Comparison of ENCODE assay signal across 1 cellular context in the genomic region with DNA sequence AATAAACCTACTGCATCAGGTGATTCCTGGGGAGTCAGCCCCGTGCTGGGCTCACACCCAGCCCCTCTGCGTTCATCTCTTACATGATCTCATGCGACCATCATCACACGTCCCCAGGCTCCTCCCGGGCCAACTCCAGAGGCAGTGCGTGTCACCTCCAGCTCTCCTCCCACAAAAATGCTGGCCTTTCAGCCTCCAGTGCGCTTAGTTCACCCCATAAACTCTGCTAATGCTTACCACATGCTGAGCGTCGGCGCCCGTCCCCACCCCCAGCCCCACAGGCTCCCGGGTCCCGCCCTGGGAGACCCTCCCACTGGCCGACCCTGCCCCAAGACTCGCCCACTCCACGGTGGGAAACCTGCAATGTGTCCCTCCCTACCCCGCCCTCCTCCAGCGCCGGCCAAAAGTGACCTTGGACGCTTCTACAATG.
TF ChIP-seq lines count a peak whose summit lies in the region.

No MANE protein-coding gene starts in this region.

TF ChIP-seq in H1, 55 proteins besides CTCF, POLR2A, EP300 and RAD21:
- TF ChIP-seq BCL11A (IDR thresholded peaks at IDR 0.05; ENCODE audit: low read depth in 2 of 2, low read length in 2 of 2) (no peak), CEBPB (IDR thresholded peaks at IDR 0.05; ENCODE audit: low read depth, low read length) (no peak), RNF2 (IDR thresholded peaks at IDR 0.05; ENCODE audit: borderline replicate concordance, low read depth, low read length, missing control alignments, poor library complexity, severe bottlenecking) (no peak), NANOG (IDR thresholded peaks at IDR 0.05; ENCODE audit: insufficient read depth, low read depth, low read length, poor library complexity, severe bottlenecking) (no peak), SIX5 (IDR thresholded peaks at IDR 0.05; ENCODE audit: low read depth, low read length) (no peak), CHD2 (IDR thresholded peaks at IDR 0.05; ENCODE audit: low read length) (no peak), JUND (IDR thresholded peaks at IDR 0.05; ENCODE audit: low read length) (no peak), MAFK (IDR thresholded peaks at IDR 0.05; ENCODE audit: low read depth, low read length) (no peak), CBX8 (IDR thresholded peaks at IDR 0.05; ENCODE audit: borderline replicate concordance, low read depth, low read length) (no peak), POU5F1 (IDR thresholded peaks at IDR 0.05; ENCODE audit: low read depth, low read length) (no peak), TEAD4 (IDR thresholded peaks at IDR 0.05; ENCODE audit: low read depth, low read length) (no peak), GABPA (IDR thresholded peaks at IDR 0.05; ENCODE audit: borderline replicate concordance, insufficient read depth, low read length) (no peak), HDAC2 (IDR thresholded peaks at IDR 0.05; ENCODE audit: borderline replicate concordance in 1 of 2, low read depth in 2 of 2, low read length in 2 of 2) (no peak), CREB1 (IDR thresholded peaks at IDR 0.05) (no peak)
- TF ChIP-seq, protein P1, sequence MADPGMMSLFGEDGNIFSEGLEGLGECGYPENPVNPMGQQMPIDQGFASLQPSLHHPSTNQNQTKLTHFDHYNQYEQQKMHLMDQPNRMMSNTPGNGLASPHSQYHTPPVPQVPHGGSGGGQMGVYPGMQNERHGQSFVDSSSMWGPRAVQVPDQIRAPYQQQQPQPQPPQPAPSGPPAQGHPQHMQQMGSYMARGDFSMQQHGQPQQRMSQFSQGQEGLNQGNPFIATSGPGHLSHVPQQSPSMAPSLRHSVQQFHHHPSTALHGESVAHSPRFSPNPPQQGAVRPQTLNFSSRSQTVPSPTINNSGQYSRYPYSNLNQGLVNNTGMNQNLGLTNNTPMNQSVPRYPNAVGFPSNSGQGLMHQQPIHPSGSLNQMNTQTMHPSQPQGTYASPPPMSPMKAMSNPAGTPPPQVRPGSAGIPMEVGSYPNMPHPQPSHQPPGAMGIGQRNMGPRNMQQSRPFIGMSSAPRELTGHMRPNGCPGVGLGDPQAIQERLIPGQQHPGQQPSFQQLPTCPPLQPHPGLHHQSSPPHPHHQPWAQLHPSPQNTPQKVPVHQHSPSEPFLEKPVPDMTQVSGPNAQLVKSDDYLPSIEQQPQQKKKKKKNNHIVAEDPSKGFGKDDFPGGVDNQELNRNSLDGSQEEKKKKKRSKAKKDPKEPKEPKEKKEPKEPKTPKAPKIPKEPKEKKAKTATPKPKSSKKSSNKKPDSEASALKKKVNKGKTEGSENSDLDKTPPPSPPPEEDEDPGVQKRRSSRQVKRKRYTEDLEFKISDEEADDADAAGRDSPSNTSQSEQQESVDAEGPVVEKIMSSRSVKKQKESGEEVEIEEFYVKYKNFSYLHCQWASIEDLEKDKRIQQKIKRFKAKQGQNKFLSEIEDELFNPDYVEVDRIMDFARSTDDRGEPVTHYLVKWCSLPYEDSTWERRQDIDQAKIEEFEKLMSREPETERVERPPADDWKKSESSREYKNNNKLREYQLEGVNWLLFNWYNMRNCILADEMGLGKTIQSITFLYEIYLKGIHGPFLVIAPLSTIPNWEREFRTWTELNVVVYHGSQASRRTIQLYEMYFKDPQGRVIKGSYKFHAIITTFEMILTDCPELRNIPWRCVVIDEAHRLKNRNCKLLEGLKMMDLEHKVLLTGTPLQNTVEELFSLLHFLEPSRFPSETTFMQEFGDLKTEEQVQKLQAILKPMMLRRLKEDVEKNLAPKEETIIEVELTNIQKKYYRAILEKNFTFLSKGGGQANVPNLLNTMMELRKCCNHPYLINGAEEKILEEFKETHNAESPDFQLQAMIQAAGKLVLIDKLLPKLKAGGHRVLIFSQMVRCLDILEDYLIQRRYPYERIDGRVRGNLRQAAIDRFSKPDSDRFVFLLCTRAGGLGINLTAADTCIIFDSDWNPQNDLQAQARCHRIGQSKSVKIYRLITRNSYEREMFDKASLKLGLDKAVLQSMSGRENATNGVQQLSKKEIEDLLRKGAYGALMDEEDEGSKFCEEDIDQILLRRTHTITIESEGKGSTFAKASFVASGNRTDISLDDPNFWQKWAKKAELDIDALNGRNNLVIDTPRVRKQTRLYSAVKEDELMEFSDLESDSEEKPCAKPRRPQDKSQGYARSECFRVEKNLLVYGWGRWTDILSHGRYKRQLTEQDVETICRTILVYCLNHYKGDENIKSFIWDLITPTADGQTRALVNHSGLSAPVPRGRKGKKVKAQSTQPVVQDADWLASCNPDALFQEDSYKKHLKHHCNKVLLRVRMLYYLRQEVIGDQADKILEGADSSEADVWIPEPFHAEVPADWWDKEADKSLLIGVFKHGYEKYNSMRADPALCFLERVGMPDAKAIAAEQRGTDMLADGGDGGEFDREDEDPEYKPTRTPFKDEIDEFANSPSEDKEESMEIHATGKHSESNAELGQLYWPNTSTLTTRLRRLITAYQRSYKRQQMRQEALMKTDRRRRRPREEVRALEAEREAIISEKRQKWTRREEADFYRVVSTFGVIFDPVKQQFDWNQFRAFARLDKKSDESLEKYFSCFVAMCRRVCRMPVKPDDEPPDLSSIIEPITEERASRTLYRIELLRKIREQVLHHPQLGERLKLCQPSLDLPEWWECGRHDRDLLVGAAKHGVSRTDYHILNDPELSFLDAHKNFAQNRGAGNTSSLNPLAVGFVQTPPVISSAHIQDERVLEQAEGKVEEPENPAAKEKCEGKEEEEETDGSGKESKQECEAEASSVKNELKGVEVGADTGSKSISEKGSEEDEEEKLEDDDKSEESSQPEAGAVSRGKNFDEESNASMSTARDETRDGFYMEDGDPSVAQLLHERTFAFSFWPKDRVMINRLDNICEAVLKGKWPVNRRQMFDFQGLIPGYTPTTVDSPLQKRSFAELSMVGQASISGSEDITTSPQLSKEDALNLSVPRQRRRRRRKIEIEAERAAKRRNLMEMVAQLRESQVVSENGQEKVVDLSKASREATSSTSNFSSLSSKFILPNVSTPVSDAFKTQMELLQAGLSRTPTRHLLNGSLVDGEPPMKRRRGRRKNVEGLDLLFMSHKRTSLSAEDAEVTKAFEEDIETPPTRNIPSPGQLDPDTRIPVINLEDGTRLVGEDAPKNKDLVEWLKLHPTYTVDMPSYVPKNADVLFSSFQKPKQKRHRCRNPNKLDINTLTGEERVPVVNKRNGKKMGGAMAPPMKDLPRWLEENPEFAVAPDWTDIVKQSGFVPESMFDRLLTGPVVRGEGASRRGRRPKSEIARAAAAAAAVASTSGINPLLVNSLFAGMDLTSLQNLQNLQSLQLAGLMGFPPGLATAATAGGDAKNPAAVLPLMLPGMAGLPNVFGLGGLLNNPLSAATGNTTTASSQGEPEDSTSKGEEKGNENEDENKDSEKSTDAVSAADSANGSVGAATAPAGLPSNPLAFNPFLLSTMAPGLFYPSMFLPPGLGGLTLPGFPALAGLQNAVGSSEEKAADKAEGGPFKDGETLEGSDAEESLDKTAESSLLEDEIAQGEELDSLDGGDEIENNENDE (IDR thresholded peaks at IDR 0.05; ENCODE audit: insufficient replicate concordance, low read length): no peak
TF ChIP-seq in H1: peak in this region for 0.
